In genomic region chr4:38318737-38319455, GRCh38 we compare ENCODE assay signal across 8 cellular contexts.
DNase-seq lines count a peak whose midpoint lies in the region.

No MANE protein-coding gene starts in this region.

- no CpG with 5 or more reads among the region's 22 CpGs for WGBS in neuronal stem cell (ENCODE audit: extremely low coverage in 2 of 2, insufficient read length in 2 of 2, insufficient replicate concordance in 1 of 2), 2 donors

- H3K4me1 Mint-ChIP-seq in activated naive CD4-positive, alpha-beta T cell treated with anti-CD3 and anti-CD28 coated beads for 36 hours (ENCODE audit: low read depth) = peaks cover 46% of the 10 kb centered on the region

- H3K4me1 ChIP-seq in ES-I3 (ENCODE audit: insufficient read depth, low read length) (peaks cover 5% of the 10 kb centered on the region; the same call in 1 of the 2 replicates), neuronal stem cell (ENCODE audit: control insufficient read depth in 2 of 2, insufficient read depth in 1 of 2, low read depth in 1 of 2, low read length in 2 of 2) (peaks cover 11 to 15% of the 10 kb centered on the region in 2 donors)

- H3K4ac ChIP-seq in neuronal stem cell (ENCODE audit: low read length) = no peak overlapping the region

- no peak overlapping the region for H3K14ac ChIP-seq in neuronal stem cell (ENCODE audit: low read length)

- H3K18ac ChIP-seq in neuronal stem cell (ENCODE audit: low read length) = no peak overlapping the region

- no peak overlapping the region for H4K8ac ChIP-seq in neuronal stem cell (ENCODE audit: low read depth, low read length)

- no peaks in the 10 kb centered on the region for H3K9me3 Mint-ChIP-seq in activated naive CD4-positive, alpha-beta T cell treated with anti-CD3 and anti-CD28 coated beads for 36 hours

- no peak overlapping the region for H2AK5ac ChIP-seq in neuronal stem cell (ENCODE audit: low read depth, low read length)

- H3K9me3 ChIP-seq in ES-I3 (ENCODE audit: control insufficient read depth, insufficient read depth, low read length) (peaks cover 2% of the 10 kb centered on the region; the same call in 1 of the 2 replicates), neuronal stem cell (replicated peaks in 1 of 2; ENCODE audit: control insufficient read depth in 2 of 2, insufficient read depth in 1 of 2, low read depth in 1 of 2, low read length in 2 of 2) (no peaks in the 10 kb centered on the region)

- peak overlapping the region; percentile 44 for H3K4me2 ChIP-seq in neuronal stem cell (ENCODE audit: insufficient read depth, low read length, poor library complexity, severe bottlenecking)

- peak overlapping the region; percentile 76 for H3K4me3 Mint-ChIP-seq in activated naive CD4-positive, alpha-beta T cell treated with anti-CD3 and anti-CD28 coated beads for 36 hours

- intact Hi-C loops in activated naive CD4-positive, alpha-beta T cell treated with anti-CD3 and anti-CD28 coated beads for 36 hours (cut with micrococcal nuclease) = loop anchor here (1.0 to 10.0 kb wide), 9 partner anchors 13 to 1994 kb away; partner anchors contain the start of genes PGM2, RELL1 and TMEM156

- no peak overlapping the region for H2BK12ac ChIP-seq in neuronal stem cell (ENCODE audit: low read length)

- CTCF ChIA-PET in activated naive CD4-positive, alpha-beta T cell treated with anti-CD3 and anti-CD28 coated beads for 36 hours (lab: Charles Lee) = interaction anchor here (0.6 to 7.2 kb wide), 29 partner anchors 9 to 798 kb away, joined by 3 to 85 read pairs (median 4); no protein-coding TSS in a partner anchor

- H3K9ac ChIP-seq in ES-I3 (ENCODE audit: low read depth, low read length) (peak overlapping the region; percentile 50), neuronal stem cell (ENCODE audit: low read depth, low read length, poor library complexity) (no peak overlapping the region)

- H2BK15ac ChIP-seq in neuronal stem cell (ENCODE audit: low read length) = no peak overlapping the region

- no peaks in the 10 kb centered on the region for H3K79me1 ChIP-seq in neuronal stem cell (ENCODE audit: low read depth, low read length)

- no peaks in the 10 kb centered on the region for H3K27me3 Mint-ChIP-seq in activated naive CD4-positive, alpha-beta T cell treated with anti-CD3 and anti-CD28 coated beads for 36 hours (ENCODE audit: low read depth)

- DNase-seq in H7 = peak; percentile 94
- peak; percentile 94 for DNase-seq in LoVo (ENCODE audit: low spot score)
- peak; percentile 9 for DNase-seq in SHP77 treated with DMSO at 0.1 percent for 48 hours (lab: John Stamatoyannopoulos, UW)
- DNase-seq in activated naive CD4-positive, alpha-beta T cell treated with anti-CD3 and anti-CD28 coated beads for 36 hours = peak; percentile 77
- DNase-seq in foreskin melanocyte = peak; percentile 93
- DNase-seq in neuronal stem cell (ENCODE audit: low spot score) = peak; percentile 74
- DNase-seq in superior temporal gyrus (ENCODE audit: extremely low spot score) = peak; percentile 79

- H2BK120ac ChIP-seq in neuronal stem cell (ENCODE audit: low read depth, low read length) = no peak overlapping the region

- H3K27ac ChIP-seq in neuronal stem cell (replicated peaks; ENCODE audit: low read length) = peak overlapping the region; percentile 75

- H3K4me3 ChIP-seq in H7 (ENCODE audit: insufficient read depth, low read depth, low read length) (no peak overlapping the region), neuronal stem cell (ENCODE audit: low read length in 2 of 2) (peak overlapping the region in 1 of 2 donors; percentile 32)

- H3K36me3 ChIP-seq in ES-I3 (ENCODE audit: insufficient read depth, low read length) (no peaks in the 10 kb centered on the region), H7 (replicated peaks; ENCODE audit: control insufficient read depth, insufficient read depth, low read length) (no peaks in the 10 kb centered on the region), neuronal stem cell (replicated peaks in 1 of 2; ENCODE audit: control insufficient read depth in 2 of 2, insufficient read depth in 2 of 2, low read length in 2 of 2) (no peaks in the 10 kb centered on the region)

- no peak overlapping the region for H3K23ac ChIP-seq in neuronal stem cell (ENCODE audit: low read depth, low read length, poor library complexity)

- no peaks in the 10 kb centered on the region for H3K36me3 Mint-ChIP-seq in activated naive CD4-positive, alpha-beta T cell treated with anti-CD3 and anti-CD28 coated beads for 36 hours (ENCODE audit: low read depth)

- H4K91ac ChIP-seq in neuronal stem cell (ENCODE audit: low read depth, low read length, poor library complexity) = no peak overlapping the region

- H2AFZ ChIP-seq in neuronal stem cell (ENCODE audit: low read length) = peak overlapping the region; percentile 81

- no peak overlapping the region for H2BK5ac ChIP-seq in neuronal stem cell (ENCODE audit: low read length)

- H3K27me3 ChIP-seq in H7 (ENCODE audit: control insufficient read depth, insufficient read depth, low read length) = no peaks in the 10 kb centered on the region
- H3K27me3 ChIP-seq in neuronal stem cell (ENCODE audit: control insufficient read depth in 3 of 3, insufficient read depth in 3 of 3, low read depth in 1 of 3, low read length in 3 of 3) = no peaks in the 10 kb centered on the region

- H3K27ac Mint-ChIP-seq in activated naive CD4-positive, alpha-beta T cell treated with anti-CD3 and anti-CD28 coated beads for 36 hours = peak overlapping the region; percentile 89

Comparison
In these comparisons a context has a peak if more than half of its experiments do, and no peak if none do; other contexts are left out.
1. DNase-seq: peak in every context shown above with its lines; median percentile 94 in H7; 94 in LoVo; 93 in foreskin melanocyte; 79 in superior temporal gyrus; 77 in activated naive CD4-positive, alpha-beta T cell treated with anti-CD3 and anti-CD28 coated beads for 36 hours; 74 in neuronal stem cell; 9 in SHP77 treated with DMSO at 0.1 percent for 48 hours.